Comparison of ENCODE assay signal across 16 cellular contexts in the genomic region with DNA sequence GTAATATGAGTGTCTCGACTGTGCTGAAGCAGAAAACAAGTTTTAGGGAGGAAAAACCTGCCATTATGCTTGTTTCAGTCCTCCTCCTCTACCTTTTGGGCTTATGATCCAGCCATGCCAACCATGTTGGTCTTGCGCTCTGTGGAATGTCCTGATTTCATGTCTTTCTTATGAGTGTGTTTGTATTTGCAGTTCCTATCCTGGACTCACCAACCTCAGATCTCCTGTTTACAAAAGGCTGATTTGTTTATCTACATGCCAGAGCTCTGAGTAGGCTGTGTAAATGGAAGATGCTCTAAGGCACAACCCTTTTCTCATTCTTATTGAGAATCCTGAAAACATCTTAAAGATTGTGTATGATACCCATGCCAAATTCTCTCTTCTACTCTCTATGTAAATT.
DNase-seq lines count a peak whose midpoint lies in the region; ATAC-seq, FAIRE-seq and TF ChIP-seq lines count a peak whose summit lies in the region.
"Had no signal": no experiment of that assay in that cellular context is flagged by ENCODE, and none has a peak within 500 bp of the region (broad histone marks: within the 10 kb centered on the region; RNA-seq: fewer than 3 reads in every experiment).

No MANE protein-coding gene starts in this region.

- H3K36me3 Mint-ChIP-seq in astrocyte (ENCODE audit: low read depth, unreplicated experiment) = peaks cover 3% of the 10 kb centered on the region
- H3K36me3 Mint-ChIP-seq in activated T-cell treated with anti-CD3 and anti-CD28 coated beads, Interleukin-2, amount 50 U/mL, for 4 hours (ENCODE audit: insufficient read depth) = no peaks in the 10 kb centered on the region
- H3K36me3 Mint-ChIP-seq: activated naive CD8-positive, alpha-beta T cell treated with anti-CD3 and anti-CD28 coated beads, Interleukin-2, amount 10 ng/mL, durations not matched to agents 7 days and 5 days had no signal

- H3K4me1 Mint-ChIP-seq in astrocyte (ENCODE audit: low read depth, unreplicated experiment) = peaks cover 6% of the 10 kb centered on the region
- no peaks in the 10 kb centered on the region for H3K4me1 Mint-ChIP-seq in activated T-cell treated with anti-CD3 and anti-CD28 coated beads, Interleukin-2, amount 50 U/mL, for 4 hours (ENCODE audit: low read depth)
- H3K4me1 Mint-ChIP-seq: activated naive CD8-positive, alpha-beta T cell treated with anti-CD3 and anti-CD28 coated beads, Interleukin-2, amount 10 ng/mL, durations not matched to agents 7 days and 5 days had no signal

- no peaks in the 10 kb centered on the region for H4K20me1 ChIP-seq in astrocyte (ENCODE audit: insufficient read depth, low read length)

- H3K4me3 ChIP-seq in AG10803 (ENCODE audit: low read length) (no peak overlapping the region), astrocyte (ENCODE audit: insufficient read depth, low read depth, low read length) (no peak overlapping the region), kidney epithelial cell (ENCODE audit: low read depth, low read length) (no peak overlapping the region)
- H3K4me3 ChIP-seq: dorsolateral prefrontal cortex, prostate gland had no signal

- H2AFZ ChIP-seq in astrocyte (ENCODE audit: low read depth, low read length) = no peak overlapping the region

- H3K36me3 ChIP-seq in astrocyte (ENCODE audit: insufficient read depth, low read length) (no peaks in the 10 kb centered on the region), kidney epithelial cell (ENCODE audit: control insufficient read depth, insufficient read depth, low read length) (no peaks in the 10 kb centered on the region)
- H3K36me3 ChIP-seq: prostate gland, WERI-Rb-1 had no signal

- H3K27me3 ChIP-seq in astrocyte (ENCODE audit: insufficient read depth, low read length) (no peaks in the 10 kb centered on the region), kidney epithelial cell (ENCODE audit: control insufficient read depth, insufficient read depth, low read length) (no peaks in the 10 kb centered on the region)
- H3K27me3 ChIP-seq: dorsolateral prefrontal cortex had no signal

- no peak for TF ChIP-seq CTCF in AG10803 (conservative IDR thresholded peaks at IDR 0.05; ENCODE audit: low read length)
- no peak for TF ChIP-seq CTCF in astrocyte (IDR thresholded peaks at IDR 0.05; ENCODE audit: insufficient read depth, low read depth, low read length)
- TF ChIP-seq CTCF in kidney epithelial cell (IDR thresholded peaks at IDR 0.05; ENCODE audit: insufficient read depth, low read length, poor library complexity, severe bottlenecking) = no peak

- peak; percentile 70 for DNase-seq in AG10803 (ENCODE audit: low read depth)
- DNase-seq in HTR-8/SVneo (ENCODE audit: insufficient read length, low spot score) = peak; percentile 40
- peak; percentile 55 for DNase-seq in astrocyte (ENCODE audit: low read depth)
- DNase-seq in kidney epithelial cell (ENCODE audit: low read depth) = peak; percentile 35
- DNase-seq in NCI-H748 treated with DMSO at 0.1 percent for 48 hours (lab: John Stamatoyannopoulos, UW) = no peak
- no peak for DNase-seq in posterior vena cava (ENCODE audit: low spot score)
- DNase-seq in activated T-cell treated with anti-CD3 and anti-CD28 coated beads, Interleukin-2, amount 50 U/mL, for 4 hours = no peak
- DNase-seq: activated naive CD8-positive, alpha-beta T cell treated with anti-CD3 and anti-CD28 coated beads, Interleukin-2, amount 10 ng/mL, durations not matched to agents 7 days and 5 days; dorsolateral prefrontal cortex; NCI-H345; stimulated activated CD4-positive, alpha-beta T cell treated with anti-CD3 and anti-CD28 coated beads, Interleukin-4, amount 100 ng/mL, for 4 hours; WERI-Rb-1 had no signal

- peak; percentile 55 for FAIRE-seq in HTR-8/SVneo (lab: Jason Lieb, UNC)
- FAIRE-seq in astrocyte (lab: Jason Lieb, UNC) = peak; percentile 90

- H3K27ac Mint-ChIP-seq in astrocyte (ENCODE audit: unreplicated experiment) = peak overlapping the region; percentile 21
- H3K27ac Mint-ChIP-seq: activated naive CD8-positive, alpha-beta T cell treated with anti-CD3 and anti-CD28 coated beads, Interleukin-2, amount 10 ng/mL, durations not matched to agents 7 days and 5 days; stimulated activated naive CD8-positive, alpha-beta T cell treated with anti-CD3 and anti-CD28 coated beads, Interleukin-15, Interleukin-2, amounts not matched to agents 100 ng/mL and 50 ng/mL, for 24 hours had no signal

- H3K9me3 ChIP-seq in astrocyte (ENCODE audit: insufficient read depth, low read depth, low read length) = peaks cover 2% of the 10 kb centered on the region
- H3K9me3 ChIP-seq: prostate gland had no signal

- no peaks in the 10 kb centered on the region for H3K79me2 ChIP-seq in astrocyte (ENCODE audit: insufficient read depth, low read length)

- H3K9ac ChIP-seq in astrocyte (ENCODE audit: low read length) = no peak overlapping the region

- intact Hi-C loops in posterior vena cava (cut with DNase I) = no loop called here

- H3K4me3 Mint-ChIP-seq in astrocyte (ENCODE audit: unreplicated experiment) = no peak overlapping the region
- H3K4me3 Mint-ChIP-seq in activated T-cell treated with anti-CD3 and anti-CD28 coated beads, Interleukin-2, amount 50 U/mL, for 4 hours = no peak overlapping the region
- H3K4me3 Mint-ChIP-seq: activated naive CD8-positive, alpha-beta T cell treated with anti-CD3 and anti-CD28 coated beads, Interleukin-2, amount 10 ng/mL, durations not matched to agents 7 days and 5 days; stimulated activated naive CD8-positive, alpha-beta T cell treated with anti-CD3 and anti-CD28 coated beads, Interleukin-15, Interleukin-2, amounts not matched to agents 100 ng/mL and 50 ng/mL, for 24 hours had no signal

- peaks cover 15% of the 10 kb centered on the region for H3K4me1 ChIP-seq in astrocyte (ENCODE audit: insufficient read depth, low read length)
- H3K4me1 ChIP-seq: prostate gland had no signal

- H3K27me3 Mint-ChIP-seq in astrocyte (ENCODE audit: low read depth, unreplicated experiment) = no peaks in the 10 kb centered on the region
- H3K27me3 Mint-ChIP-seq in activated T-cell treated with anti-CD3 and anti-CD28 coated beads, Interleukin-2, amount 50 U/mL, for 4 hours (ENCODE audit: low read depth) = peaks cover 3% of the 10 kb centered on the region
- H3K27me3 Mint-ChIP-seq: activated naive CD8-positive, alpha-beta T cell treated with anti-CD3 and anti-CD28 coated beads, Interleukin-2, amount 10 ng/mL, durations not matched to agents 7 days and 5 days had no signal

- peaks cover 9% of the 10 kb centered on the region for H3K9me3 Mint-ChIP-seq in astrocyte (ENCODE audit: unreplicated experiment)
- H3K9me3 Mint-ChIP-seq in activated T-cell treated with anti-CD3 and anti-CD28 coated beads, Interleukin-2, amount 50 U/mL, for 4 hours = peaks cover 16% of the 10 kb centered on the region
- H3K9me3 Mint-ChIP-seq: stimulated activated naive CD8-positive, alpha-beta T cell treated with anti-CD3 and anti-CD28 coated beads, Interleukin-15, Interleukin-2, amounts not matched to agents 100 ng/mL and 50 ng/mL, for 24 hours had no signal

- ATAC-seq in GM18873 (IDR thresholded peaks at IDR 0.05; ENCODE audit: low FRiP score, unreplicated experiment) = no peak
- no peak for ATAC-seq in activated T-cell treated with anti-CD3 and anti-CD28 coated beads, Interleukin-2, amount 50 U/mL, for 4 hours

- peak overlapping the region; percentile 37 for H3K4me2 ChIP-seq in astrocyte (ENCODE audit: low read length)

- H3K27ac ChIP-seq in astrocyte (ENCODE audit: low read depth, low read length) = peak overlapping the region; percentile 59
- H3K27ac ChIP-seq: C4-2B, dorsolateral prefrontal cortex, prostate gland had no signal

Comparison
In these comparisons a context has a peak if more than half of its experiments do, and no peak if none do; other contexts are left out.
1. DNase-seq: peak in AG10803 (single experiment), HTR-8/SVneo (single experiment), astrocyte (single experiment) and kidney epithelial cell (single experiment); none in NCI-H748 treated with DMSO at 0.1 percent for 48 hours (single experiment), posterior vena cava (single experiment) and activated T-cell treated with anti-CD3 and anti-CD28 coated beads, Interleukin-2, amount 50 U/mL, for 4 hours (single experiment).